In the genomic region with DNA sequence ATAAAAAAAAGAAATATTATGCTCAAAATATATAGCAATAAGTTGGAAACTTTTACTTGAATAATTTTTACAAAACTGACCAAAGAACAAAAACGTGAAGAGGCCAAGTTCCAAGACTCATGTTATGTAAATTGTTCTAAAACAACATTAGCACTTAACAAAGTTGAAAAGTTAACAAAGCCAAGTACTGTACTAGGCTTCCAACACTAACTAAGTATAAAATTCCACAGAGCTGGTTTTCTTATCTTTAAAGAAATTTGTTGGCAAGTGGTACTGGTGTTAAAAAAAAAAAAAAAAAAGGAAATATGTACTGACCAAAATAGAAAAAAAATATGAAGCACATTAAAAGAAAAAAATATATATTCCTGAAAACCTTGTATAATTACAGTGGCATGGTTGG, we compare ENCODE assay signal across 24 cellular contexts.
"Had no signal": no experiment of that assay in that cellular context is flagged by ENCODE, and none has a peak within 500 bp of the region (broad histone marks: within the 10 kb centered on the region; RNA-seq: fewer than 3 reads in every experiment).

No MANE protein-coding gene starts in this region.

- H3K4me3 ChIP-seq: colonic mucosa, esophagus muscularis mucosa, lower lobe of right lung, prostate gland, sigmoid colon, testis, tibial nerve, upper lobe of left lung, uterus had no signal

- H3K27me3 ChIP-seq: colonic mucosa, esophagus muscularis mucosa, sigmoid colon, testis, tibial nerve, upper lobe of left lung, uterus had no signal

- FAIRE-seq: frontal cortex, keratinocyte had no signal

- H3K27ac ChIP-seq: colonic mucosa, epithelial cell of prostate, esophagus muscularis mucosa, lower lobe of right lung, prostate gland, sigmoid colon, testis, tibial nerve, upper lobe of left lung, uterus had no signal

- ATAC-seq: left lobe of liver; lower lobe of right lung; naive thymus-derived CD8-positive, alpha-beta T cell; stimulated activated memory B cell treated with anti-CD40 and anti-IgM and Interleukin-4, amounts not matched to agents 10 μg/mL and 1 μg/mL and 100 μg/mL, for 72 hours; stimulated activated naive CD8-positive, alpha-beta T cell treated with anti-CD3 and anti-CD28 coated beads, Interleukin-15, Interleukin-2, amounts not matched to agents 100 U/mL and 50 U/mL, for 24 hours had no signal

- DNase-seq: colonic mucosa; effector CD8-positive, alpha-beta T cell; endodermal cell; lower lobe of right lung; naive thymus-derived CD8-positive, alpha-beta T cell; nephron progenitor cell; nucleus accumbens; right cardiac atrium; sigmoid colon; stimulated activated CD4-positive, alpha-beta T cell treated with anti-CD3 and anti-CD28 coated beads, Interleukin-2, amount 100 ng/mL, for 24 hours; stimulated activated CD4-positive, alpha-beta T cell treated with anti-CD3 and anti-CD28 coated beads, Interleukin-4, amount 100 ng/mL, for 24 hours; stimulated activated naive CD8-positive, alpha-beta T cell treated with anti-CD3 and anti-CD28 coated beads, Interleukin-15, Interleukin-2, amounts not matched to agents 100 U/mL and 50 U/mL, for 24 hours; substantia nigra; testis; upper lobe of left lung; uterus had no signal

- H3K4me1 ChIP-seq: colonic mucosa, esophagus muscularis mucosa, lower lobe of right lung, prostate gland, testis, tibial nerve, upper lobe of left lung, uterus had no signal

- H3K36me3 ChIP-seq: colonic mucosa, esophagus muscularis mucosa, lower lobe of right lung, prostate gland, sigmoid colon, tibial nerve, upper lobe of left lung, uterus had no signal

- H3K9me3 ChIP-seq: colonic mucosa, esophagus muscularis mucosa, lower lobe of right lung, prostate gland, sigmoid colon, testis, tibial nerve, upper lobe of left lung, uterus had no signal
